Comparison of ENCODE assay signal across 8 cellular contexts in genomic region chr2:50529600-50530218, GRCh38.
A peak's percentile ranks its signal among the peaks of the same experiment; 100 is the strongest.
DNase-seq lines count a peak whose midpoint lies in the region; ATAC-seq and TF ChIP-seq lines count a peak whose summit lies in the region.

No MANE protein-coding gene starts in this region.

- H3K27ac Mint-ChIP-seq in activated T-cell treated with anti-CD3 and anti-CD28 coated beads, Interleukin-2, amount 50 U/mL, for 24 hours, result no peak overlapping the region

- ATAC-seq in HG03520 (IDR thresholded peaks at IDR 0.05; ENCODE audit: unreplicated experiment), result peak; percentile 92

- peak; percentile 33 for TF ChIP-seq CTCF in GM20000 (IDR thresholded peaks at IDR 0.05; ENCODE audit: extremely low read depth, missing control alignments)

- H3K9me3 Mint-ChIP-seq in activated T-cell treated with anti-CD3 and anti-CD28 coated beads, Interleukin-2, amount 50 U/mL, for 24 hours, result no peaks in the 10 kb centered on the region

- H3K4me1 Mint-ChIP-seq in activated T-cell treated with anti-CD3 and anti-CD28 coated beads, Interleukin-2, amount 50 U/mL, for 24 hours (ENCODE audit: low read depth), result no peaks in the 10 kb centered on the region

- no peak overlapping the region for H3K4me3 Mint-ChIP-seq in activated T-cell treated with anti-CD3 and anti-CD28 coated beads, Interleukin-2, amount 50 U/mL, for 24 hours

- DNase-seq in EH (ENCODE audit: low read depth) (peak; percentile 39), GM20000 (ENCODE audit: low spot score) (peak; percentile 37), NCI-H774 (lab: John Stamatoyannopoulos, UW) (peak; percentile 35), cerebellar nuclear complex (lab: John Stamatoyannopoulos, UW) (peak; percentile 2 to 51), medulla oblongata (ENCODE audit: extremely low spot score) (peak; percentile 67)
- DNase-seq in activated T-cell treated with anti-CD3 and anti-CD28 coated beads, Interleukin-2, amount 50 U/mL, for 24 hours, result no peak
- DNase-seq in activated CD4-positive, alpha-beta T cell treated with anti-CD3 and anti-CD28 coated beads, Interleukin-2, amount 50 U/mL, for 1 hour, result no peak

- H3K36me3 Mint-ChIP-seq in activated T-cell treated with anti-CD3 and anti-CD28 coated beads, Interleukin-2, amount 50 U/mL, for 24 hours (ENCODE audit: low read depth), result no peaks in the 10 kb centered on the region

- no peaks in the 10 kb centered on the region for H3K27me3 Mint-ChIP-seq in activated T-cell treated with anti-CD3 and anti-CD28 coated beads, Interleukin-2, amount 50 U/mL, for 24 hours

Comparison
In these comparisons a context has a peak if more than half of its experiments do, and no peak if none do; other contexts are left out.
1. DNase-seq: peak in EH (single experiment), GM20000 (single experiment), NCI-H774 (single experiment), cerebellar nuclear complex (2 of 2) and medulla oblongata (single experiment); none in activated T-cell treated with anti-CD3 and anti-CD28 coated beads, Interleukin-2, amount 50 U/mL, for 24 hours (single experiment) and activated CD4-positive, alpha-beta T cell treated with anti-CD3 and anti-CD28 coated beads, Interleukin-2, amount 50 U/mL, for 1 hour (single experiment).